ENCODE assay signal across 33 cellular contexts in the genomic region with DNA sequence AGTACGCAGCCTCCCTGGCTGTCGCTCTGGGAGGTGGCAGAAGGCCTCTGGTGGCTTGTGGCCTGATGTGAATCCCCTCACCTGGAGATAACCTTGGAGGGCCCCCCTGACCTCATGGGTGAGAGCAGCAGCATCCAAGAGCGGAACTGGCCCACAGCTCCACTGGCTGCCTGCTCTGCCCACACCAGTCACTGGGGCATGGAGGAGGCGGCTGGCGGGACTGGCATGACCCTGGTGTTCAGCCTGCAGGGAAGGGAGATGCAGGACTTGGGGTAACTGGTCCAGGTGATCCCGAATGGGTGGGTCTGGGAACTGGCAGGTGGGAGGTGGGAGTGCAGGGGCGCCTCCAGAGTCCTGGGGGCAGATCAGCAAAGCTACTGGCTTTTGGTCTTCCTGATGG.
"Had no signal": no experiment of that assay in that cellular context is flagged by ENCODE, and none has a peak within 500 bp of the region (broad histone marks: within the 10 kb centered on the region; RNA-seq: fewer than 3 reads in every experiment).

No MANE protein-coding gene starts in this region.

- H3K27me3 ChIP-seq: Peyer's patch had no signal

- H3K9me3 ChIP-seq: Peyer's patch had no signal

- H3K27ac ChIP-seq: Peyer's patch, VCaP had no signal

- ATAC-seq: activated CD8-positive, alpha-beta memory T cell treated with anti-CD3 and anti-CD28 coated beads, Interleukin-2, amount 10 ng/mL, durations not matched to agents 7 days and 5 days; activated naive CD8-positive, alpha-beta T cell treated with anti-CD3 and anti-CD28 coated beads, Interleukin-2, amount 50 U/mL, for 24 hours; PC-3; SK-N-SH treated with all-trans-retinoic acid at 6 μM for 48 hours; T-cell had no signal

- DNase-seq: activated B cell treated with CpG ODN at 0.5 μM for 24 hours; activated CD4-positive, alpha-beta memory T cell treated with anti-CD3 and anti-CD28 coated beads for 36 hours; activated CD4-positive, alpha-beta T cell treated with anti-CD3 and anti-CD28 coated beads for 4 hours; activated CD4-positive, alpha-beta T cell treated with anti-CD3 and anti-CD28 coated beads, Interleukin-2, amount 50 U/mL, for 1 hour; activated CD4-positive, CD25-positive, alpha-beta regulatory T cell treated with anti-CD3 and anti-CD28 coated beads, Interleukin-2, amount 50 U/mL, for 72 hours; activated CD8-positive, alpha-beta memory T cell treated with anti-CD3 and anti-CD28 coated beads for 24 hours; activated CD8-positive, alpha-beta memory T cell treated with anti-CD3 and anti-CD28 coated beads, Interleukin-2, amount 10 ng/mL, durations not matched to agents 7 days and 5 days; activated CD8-positive, alpha-beta memory T cell treated with anti-CD3 and anti-CD28 coated beads, Interleukin-2, amount 50 U/mL, for 48 hours; activated effector memory CD4-positive, alpha-beta T cell treated with Interleukin-2 at 50 U/mL for 16 hours; activated naive CD4-positive, alpha-beta T cell treated with anti-CD3 and anti-CD28 coated beads, Interleukin-2, amount 10 ng/mL, durations not matched to agents 7 days and 5 days; activated naive CD8-positive, alpha-beta T cell treated with anti-CD3 and anti-CD28 coated beads, Interleukin-2, amount 50 U/mL, for 24 hours; activated T-cell treated with anti-CD3 and anti-CD28 coated beads, Interleukin-2, amount 50 U/mL, for 48 hours; anterior cingulate cortex; Karpas-422; KBM-7; NCI-H1105; NCI-H1417 treated with DMSO at 0.1 percent for 48 hours; NCI-H1694; NCI-H1930; NCI-H2081 treated with DMSO at 0.1 percent for 48 hours; NCI-H510A; NCI-H526; NCI-H748 treated with DMSO at 0.1 percent for 48 hours; NK-92 treated with Interleukin-12 subunit alpha and Interleukin-12 subunit beta, amount 100 ng/mL, for 24 hours; PC-3; Peyer's patch; RPMI8226; SIG-M5; T-cell; T-helper 2 cell; T-helper 9 cell had no signal

- H3K4me3 ChIP-seq: Peyer's patch had no signal

- H3K4me1 ChIP-seq: Peyer's patch had no signal
